In the genomic region with DNA sequence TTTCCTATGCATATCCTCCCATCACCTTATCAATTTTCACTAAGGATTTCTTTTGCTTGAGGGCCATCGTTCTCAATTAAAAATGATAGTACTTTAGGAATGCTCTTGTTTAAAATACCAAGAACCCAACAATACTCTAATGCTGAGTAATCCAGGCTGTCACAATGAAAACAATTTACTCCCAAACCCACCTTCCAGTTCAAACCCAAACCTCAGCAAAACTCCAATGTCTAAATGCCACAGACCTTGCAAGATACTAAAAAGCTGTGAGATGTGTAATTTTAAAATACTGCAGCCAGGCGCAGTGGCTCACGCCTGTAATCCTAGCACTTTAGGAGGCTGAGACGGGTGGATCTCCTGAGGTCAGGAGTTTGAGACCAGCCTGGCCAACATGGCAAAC, we compare ENCODE assay signal across 23 cellular contexts.
DNase-seq lines count a peak whose midpoint lies in the region; ATAC-seq, FAIRE-seq and TF ChIP-seq lines count a peak whose summit lies in the region.
"Had no signal": no experiment of that assay in that cellular context is flagged by ENCODE, and none has a peak within 500 bp of the region (broad histone marks: within the 10 kb centered on the region; RNA-seq: fewer than 3 reads in every experiment).

No MANE protein-coding gene starts in this region.

- no peak overlapping the region for H3K4me3 ChIP-seq in AG04450 (ENCODE audit: low read depth, low read length)
- H3K4me3 ChIP-seq: A549, MG63, PC-9, psoas muscle, SK-N-MC, spleen, suprapubic skin had no signal

- peaks cover 52% of the 10 kb centered on the region for H3K4me1 Mint-ChIP-seq in glutamatergic neuron (ENCODE audit: low read depth, unreplicated experiment)
- H3K4me1 Mint-ChIP-seq: activated CD4-positive, alpha-beta memory T cell treated with anti-CD3 and anti-CD28 coated beads, Interleukin-2, amount 10 ng/mL, durations not matched to agents 7 days and 5 days; CD4-positive, CD25-positive, alpha-beta regulatory T cell had no signal

- TF ChIP-seq CTCF in AG04450 (IDR thresholded peaks at IDR 0.05; ENCODE audit: low read depth, low read length) (no peak), glutamatergic neuron (IDR thresholded peaks at IDR 0.05; ENCODE audit: partially characterized antibody, unreplicated experiment) (no peak)

- no peaks in the 10 kb centered on the region for H3K27me3 ChIP-seq in AG04450 (ENCODE audit: control insufficient read depth, insufficient read depth, low read length)
- H3K27me3 ChIP-seq: MG63, spleen, suprapubic skin had no signal

- CTCF ChIA-PET in AG04450 (lab: Charles Lee) = no interaction called here

- H3K27ac ChIP-seq in AG04450 (ENCODE audit: low read depth, low read length) = no peak overlapping the region
- H3K27ac ChIP-seq: PC-9, psoas muscle, SK-N-MC, spleen, suprapubic skin had no signal

- H3K27ac Mint-ChIP-seq in glutamatergic neuron (ENCODE audit: unreplicated experiment) = peak overlapping the region; percentile 82
- H3K27ac Mint-ChIP-seq: activated CD4-positive, alpha-beta memory T cell treated with anti-CD3 and anti-CD28 coated beads, Interleukin-2, amount 10 ng/mL, durations not matched to agents 7 days and 5 days; CD4-positive, CD25-positive, alpha-beta regulatory T cell; effector memory CD8-positive, alpha-beta T cell had no signal

- DNase-seq in AG04450 (ENCODE audit: low read depth, low spot score) = peak; percentile 41
- peak; percentile 75 for DNase-seq in HCEC 1CT
- peak; percentile 38 for DNase-seq in amniotic epithelial cell (ENCODE audit: low read depth)
- no peak for DNase-seq in glutamatergic neuron
- DNase-seq in GM12891 (ENCODE audit: insufficient read length, low spot score) = no peak
- no peak for DNase-seq in NOMO-1 treated with dmso at 0.1 percent for 144 hours (lab: John Stamatoyannopoulos, UW; ENCODE audit: unreplicated experiment)
- DNase-seq in GOT3 (lab: John Stamatoyannopoulos, UW) = no peak
- DNase-seq: activated CD4-positive, alpha-beta memory T cell treated with anti-CD3 and anti-CD28 coated beads, Interleukin-2, amount 10 ng/mL, durations not matched to agents 7 days and 5 days; activated CD4-positive, CD25-positive, alpha-beta regulatory T cell; activated naive CD4-positive, alpha-beta T cell treated with Interleukin-2 at 50 U/mL for 16 hours; activated T-cell treated with anti-CD3 and anti-CD28 coated beads, Interleukin-2, amount 50 U/mL, for 1 hour; aorta; CD4-positive, CD25-positive, alpha-beta regulatory T cell; effector memory CD8-positive, alpha-beta T cell; hypothalamus; MG63; PC-9; psoas muscle; spleen had no signal

- no peaks in the 10 kb centered on the region for H3K36me3 Mint-ChIP-seq in glutamatergic neuron (ENCODE audit: unreplicated experiment)
- H3K36me3 Mint-ChIP-seq: CD4-positive, CD25-positive, alpha-beta regulatory T cell had no signal

- H3K9me3 ChIP-seq in AG04450 (ENCODE audit: control insufficient read depth, insufficient read depth, low read length) = no peaks in the 10 kb centered on the region
- H3K9me3 ChIP-seq: A549, MG63, psoas muscle, suprapubic skin had no signal

- no peak for TF ChIP-seq POLR2A in GM12891 (IDR thresholded peaks at IDR 0.05; ENCODE audit: low read depth, low read length)

- peaks cover 2% of the 10 kb centered on the region for H3K27me3 Mint-ChIP-seq in glutamatergic neuron (ENCODE audit: unreplicated experiment)
- H3K27me3 Mint-ChIP-seq: activated CD4-positive, alpha-beta memory T cell treated with anti-CD3 and anti-CD28 coated beads, Interleukin-2, amount 10 ng/mL, durations not matched to agents 7 days and 5 days; CD4-positive, CD25-positive, alpha-beta regulatory T cell; effector memory CD8-positive, alpha-beta T cell had no signal

- FAIRE-seq in GM12891 (lab: Jason Lieb, UNC) = no peak
- FAIRE-seq: A549 had no signal

- POLR2A ChIA-PET in AG04450 (lab: Yijun Ruan, JAX) = interaction anchor here (1.4 kb wide), 1 partner anchor 142 kb away, joined by 3 read pairs; no protein-coding TSS in a partner anchor

- H3K4me3 Mint-ChIP-seq in glutamatergic neuron (ENCODE audit: unreplicated experiment) = peak overlapping the region; percentile 25
- H3K4me3 Mint-ChIP-seq: activated CD4-positive, alpha-beta memory T cell treated with anti-CD3 and anti-CD28 coated beads, Interleukin-2, amount 10 ng/mL, durations not matched to agents 7 days and 5 days; CD4-positive, CD25-positive, alpha-beta regulatory T cell; effector memory CD8-positive, alpha-beta T cell had no signal

- no peak for ATAC-seq in HG03342 (IDR thresholded peaks at IDR 0.05; ENCODE audit: unreplicated experiment)
- ATAC-seq: A549; effector memory CD8-positive, alpha-beta T cell; psoas muscle had no signal

- H3K9me3 Mint-ChIP-seq in glutamatergic neuron (ENCODE audit: unreplicated experiment) = peaks cover 3% of the 10 kb centered on the region

TF ChIP-seq in GM12891, 5 proteins besides CTCF, POLR2A, EP300 and RAD21:
- TF ChIP-seq PAX5 (IDR thresholded peaks at IDR 0.05; ENCODE audit: insufficient read depth, low read length, severe bottlenecking) (no peak), POLR2AphosphoS5 (IDR thresholded peaks at IDR 0.05; ENCODE audit: low read depth, low read length) (no peak), TAF1 (IDR thresholded peaks at IDR 0.05; ENCODE audit: low read depth, low read length) (no peak), SPI1 (IDR thresholded peaks at IDR 0.05; ENCODE audit: low read depth, low read length) (no peak), POU2F2 (IDR thresholded peaks at IDR 0.05; ENCODE audit: low read depth, low read length) (no peak)

Comparison
In these comparisons a context has a peak if more than half of its experiments do, and no peak if none do; other contexts are left out.
1. DNase-seq: peak in AG04450 (single experiment), HCEC 1CT (single experiment) and amniotic epithelial cell (single experiment); none in glutamatergic neuron (single experiment), GM12891 (single experiment), NOMO-1 treated with dmso at 0.1 percent for 144 hours (single experiment) and GOT3 (single experiment).